1 cellular context compared by ENCODE assay signal in genomic region chr13:67278230-67278629, GRCh38.
TF ChIP-seq lines count a peak whose summit lies in the region.

No MANE protein-coding gene starts in this region.

TF ChIP-seq in HepG2, 621 proteins besides CTCF, POLR2A, EP300 and RAD21 (continued from another document):
- no peak for TF ChIP-seq USF2 (IDR thresholded peaks at IDR 0.05; ENCODE audit: low read depth, low read length)
- TF ChIP-seq USF2 (CRISPR knock-in tag; IDR thresholded peaks at IDR 0.05; ENCODE audit: borderline replicate concordance) = no peak
- no peak for TF ChIP-seq ATM (IDR thresholded peaks at IDR 0.05; ENCODE audit: borderline replicate concordance)
- no peak for TF ChIP-seq ZNF224 (CRISPR knock-in tag; IDR thresholded peaks at IDR 0.05)
- TF ChIP-seq ZNF12 (CRISPR knock-in tag; IDR thresholded peaks at IDR 0.05) = no peak
- TF ChIP-seq NONO (IDR thresholded peaks at IDR 0.05) = no peak
- no peak for TF ChIP-seq NONO (CRISPR knock-in tag; conservative IDR thresholded peaks at IDR 0.05)
- TF ChIP-seq ZNF503 (CRISPR knock-in tag; IDR thresholded peaks at IDR 0.05) = no peak
